Comparison of ENCODE assay signal across 8 cellular contexts in genomic region chr17:75152971-75153853, GRCh38. TPM values are rescaled to one million over a fixed set of nuclear protein-coding genes. Genes with fewer than 3 reads are reported as not detected.
A peak's percentile ranks its signal among the peaks of the same experiment; 100 is the strongest.
DNase-seq lines count a peak whose midpoint lies in the region; ATAC-seq and TF ChIP-seq lines count a peak whose summit lies in the region.

No MANE protein-coding gene starts in this region.

- H3K4me1 Mint-ChIP-seq in activated T-cell treated with anti-CD3 and anti-CD28 coated beads, Interleukin-2, amount 50 U/mL, for 4 hours (ENCODE audit: low read depth), result peaks cover 30% of the 10 kb centered on the region

- DNase-seq in COLO668 (lab: John Stamatoyannopoulos, UW; ENCODE audit: unreplicated experiment) (peak; percentile 43), HCEC 1CT (peak; percentile 35), NCI-H526 treated with DMSO at 0.1 percent for 48 hours (lab: John Stamatoyannopoulos, UW) (peak; percentile 36), glomerular visceral epithelial cell (ENCODE audit: extremely low spot score) (peak; percentile 67), retinal pigment epithelial cell (ENCODE audit: low read depth) (no peak)
- no peak for DNase-seq in activated T-cell treated with anti-CD3 and anti-CD28 coated beads, Interleukin-2, amount 50 U/mL, for 4 hours

- TF ChIP-seq CTCF in retinal pigment epithelial cell (conservative IDR thresholded peaks at IDR 0.05; ENCODE audit: low read depth, low read length), result no peak

- H3K4me3 ChIP-seq in retinal pigment epithelial cell (ENCODE audit: low read length), result peak overlapping the region; percentile 95

- H3K36me3 Mint-ChIP-seq in activated T-cell treated with anti-CD3 and anti-CD28 coated beads, Interleukin-2, amount 50 U/mL, for 4 hours (ENCODE audit: insufficient read depth), result peaks cover 7% of the 10 kb centered on the region

- H3K27me3 Mint-ChIP-seq in activated T-cell treated with anti-CD3 and anti-CD28 coated beads, Interleukin-2, amount 50 U/mL, for 4 hours (ENCODE audit: low read depth), result no peaks in the 10 kb centered on the region

- peak overlapping the region; percentile 94 for H3K4me3 Mint-ChIP-seq in activated T-cell treated with anti-CD3 and anti-CD28 coated beads, Interleukin-2, amount 50 U/mL, for 4 hours

- ATAC-seq in activated T-cell treated with anti-CD3 and anti-CD28 coated beads, Interleukin-2, amount 50 U/mL, for 4 hours, result no peak
- ATAC-seq in HG03439 (IDR thresholded peaks at IDR 0.05; ENCODE audit: unreplicated experiment) (no peak), HG03108 (IDR thresholded peaks at IDR 0.05; ENCODE audit: unreplicated experiment) (no peak)

- no peaks in the 10 kb centered on the region for H3K9me3 Mint-ChIP-seq in activated T-cell treated with anti-CD3 and anti-CD28 coated beads, Interleukin-2, amount 50 U/mL, for 4 hours

RNA-seq across cellular contexts. Expression of gene JPT1, which starts 1.1 kb away (rescaled TPM):
- 100 to 1,000 TPM; 161 to 182 (median 167) TPM for total RNA-seq in activated T-cell treated with anti-CD3 and anti-CD28 coated beads, Interleukin-2, amount 50 U/mL, for 4 hours

RNA-seq across cellular contexts. Expression of gene NT5C, which starts 21.7 kb away (rescaled TPM):
- 100 to 1,000 TPM in 1 of 3 donors, 10 to 100 TPM in 2; 91.0 to 103 (median 91.4) TPM for total RNA-seq in activated T-cell treated with anti-CD3 and anti-CD28 coated beads, Interleukin-2, amount 50 U/mL, for 4 hours

RNA-seq across cellular contexts. Expression of gene SUMO2, which starts 29.5 kb away (rescaled TPM):
- total RNA-seq in activated T-cell treated with anti-CD3 and anti-CD28 coated beads, Interleukin-2, amount 50 U/mL, for 4 hours, result 100 to 1,000 TPM; 594 to 609 (median 599) TPM

RNA-seq across cellular contexts. Expression of gene ARMC7, which starts 43.4 kb away (rescaled TPM):
- 10 to 100 TPM; 13.2 to 14.4 (median 13.7) TPM for total RNA-seq in activated T-cell treated with anti-CD3 and anti-CD28 coated beads, Interleukin-2, amount 50 U/mL, for 4 hours

RNA-seq across cellular contexts. Expression of gene NUP85, which starts 52.3 kb away (rescaled TPM):
- 100 to 1,000 TPM; 115 to 137 (median 125) TPM for total RNA-seq in activated T-cell treated with anti-CD3 and anti-CD28 coated beads, Interleukin-2, amount 50 U/mL, for 4 hours

Comparison
In these comparisons a context has a peak if more than half of its experiments do, and no peak if none do; other contexts are left out.
1. DNase-seq: peak in COLO668 (single experiment), HCEC 1CT (single experiment), NCI-H526 treated with DMSO at 0.1 percent for 48 hours (single experiment) and glomerular visceral epithelial cell (single experiment); none in activated T-cell treated with anti-CD3 and anti-CD28 coated beads, Interleukin-2, amount 50 U/mL, for 4 hours (single experiment) and retinal pigment epithelial cell (single experiment).